Comparison of ENCODE assay signal across 1 cellular context in the genomic region with DNA sequence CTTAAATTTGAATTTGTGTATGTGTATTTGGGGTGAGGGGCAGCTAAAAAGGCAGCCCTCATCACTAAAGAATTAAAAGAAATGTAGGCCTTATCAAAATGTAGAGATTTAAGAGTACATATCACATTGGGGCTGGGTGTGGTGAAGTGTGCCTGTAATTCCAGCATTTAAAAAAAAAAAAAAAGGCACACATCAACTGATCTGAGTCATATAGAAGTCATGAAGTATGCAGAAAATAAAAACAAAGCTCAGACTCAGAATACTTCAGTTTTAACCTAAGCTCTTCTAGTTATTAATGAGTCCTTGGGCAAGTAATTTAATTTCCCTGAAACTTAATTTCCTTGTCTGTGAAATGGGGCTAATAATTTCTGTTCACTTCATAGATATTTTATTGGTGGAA.
TF ChIP-seq lines count a peak whose summit lies in the region.

No MANE protein-coding gene starts in this region.

TF ChIP-seq in SK-N-SH treated with all-trans-retinoic acid at 6 μM for 48 hours, 23 proteins besides CTCF, POLR2A, EP300 and RAD21 (continued from another document):
- TF ChIP-seq, protein P1, sequence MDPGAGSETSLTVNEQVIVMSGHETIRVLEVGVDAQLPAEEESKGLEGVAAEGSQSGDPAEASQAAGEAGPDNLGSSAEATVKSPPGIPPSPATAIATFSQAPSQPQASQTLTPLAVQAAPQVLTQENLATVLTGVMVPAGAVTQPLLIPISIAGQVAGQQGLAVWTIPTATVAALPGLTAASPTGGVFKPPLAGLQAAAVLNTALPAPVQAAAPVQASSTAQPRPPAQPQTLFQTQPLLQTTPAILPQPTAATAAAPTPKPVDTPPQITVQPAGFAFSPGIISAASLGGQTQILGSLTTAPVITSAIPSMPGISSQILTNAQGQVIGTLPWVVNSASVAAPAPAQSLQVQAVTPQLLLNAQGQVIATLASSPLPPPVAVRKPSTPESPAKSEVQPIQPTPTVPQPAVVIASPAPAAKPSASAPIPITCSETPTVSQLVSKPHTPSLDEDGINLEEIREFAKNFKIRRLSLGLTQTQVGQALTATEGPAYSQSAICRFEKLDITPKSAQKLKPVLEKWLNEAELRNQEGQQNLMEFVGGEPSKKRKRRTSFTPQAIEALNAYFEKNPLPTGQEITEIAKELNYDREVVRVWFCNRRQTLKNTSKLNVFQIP (CRISPR knock-in tag; IDR thresholded peaks at IDR 0.05; ENCODE audit: borderline replicate concordance, low read depth): no peak
- TF ChIP-seq GLIS3 (CRISPR knock-in tag; IDR thresholded peaks at IDR 0.05) (no peak), OSR1 (CRISPR knock-in tag; IDR thresholded peaks at IDR 0.05) (no peak), ZNF565 (CRISPR knock-in tag; conservative IDR thresholded peaks at IDR 0.05; ENCODE audit: low read depth) (no peak), ZNF70 (CRISPR knock-in tag; IDR thresholded peaks at IDR 0.05) (no peak), CSDC2 (CRISPR knock-in tag; IDR thresholded peaks at IDR 0.05) (no peak)
- TF ChIP-seq, protein P2, sequence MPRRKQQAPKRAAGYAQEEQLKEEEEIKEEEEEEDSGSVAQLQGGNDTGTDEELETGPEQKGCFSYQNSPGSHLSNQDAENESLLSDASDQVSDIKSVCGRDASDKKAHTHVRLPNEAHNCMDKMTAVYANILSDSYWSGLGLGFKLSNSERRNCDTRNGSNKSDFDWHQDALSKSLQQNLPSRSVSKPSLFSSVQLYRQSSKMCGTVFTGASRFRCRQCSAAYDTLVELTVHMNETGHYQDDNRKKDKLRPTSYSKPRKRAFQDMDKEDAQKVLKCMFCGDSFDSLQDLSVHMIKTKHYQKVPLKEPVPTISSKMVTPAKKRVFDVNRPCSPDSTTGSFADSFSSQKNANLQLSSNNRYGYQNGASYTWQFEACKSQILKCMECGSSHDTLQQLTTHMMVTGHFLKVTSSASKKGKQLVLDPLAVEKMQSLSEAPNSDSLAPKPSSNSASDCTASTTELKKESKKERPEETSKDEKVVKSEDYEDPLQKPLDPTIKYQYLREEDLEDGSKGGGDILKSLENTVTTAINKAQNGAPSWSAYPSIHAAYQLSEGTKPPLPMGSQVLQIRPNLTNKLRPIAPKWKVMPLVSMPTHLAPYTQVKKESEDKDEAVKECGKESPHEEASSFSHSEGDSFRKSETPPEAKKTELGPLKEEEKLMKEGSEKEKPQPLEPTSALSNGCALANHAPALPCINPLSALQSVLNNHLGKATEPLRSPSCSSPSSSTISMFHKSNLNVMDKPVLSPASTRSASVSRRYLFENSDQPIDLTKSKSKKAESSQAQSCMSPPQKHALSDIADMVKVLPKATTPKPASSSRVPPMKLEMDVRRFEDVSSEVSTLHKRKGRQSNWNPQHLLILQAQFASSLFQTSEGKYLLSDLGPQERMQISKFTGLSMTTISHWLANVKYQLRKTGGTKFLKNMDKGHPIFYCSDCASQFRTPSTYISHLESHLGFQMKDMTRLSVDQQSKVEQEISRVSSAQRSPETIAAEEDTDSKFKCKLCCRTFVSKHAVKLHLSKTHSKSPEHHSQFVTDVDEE (CRISPR knock-in tag; IDR thresholded peaks at IDR 0.05): no peak
